In the genomic region with DNA sequence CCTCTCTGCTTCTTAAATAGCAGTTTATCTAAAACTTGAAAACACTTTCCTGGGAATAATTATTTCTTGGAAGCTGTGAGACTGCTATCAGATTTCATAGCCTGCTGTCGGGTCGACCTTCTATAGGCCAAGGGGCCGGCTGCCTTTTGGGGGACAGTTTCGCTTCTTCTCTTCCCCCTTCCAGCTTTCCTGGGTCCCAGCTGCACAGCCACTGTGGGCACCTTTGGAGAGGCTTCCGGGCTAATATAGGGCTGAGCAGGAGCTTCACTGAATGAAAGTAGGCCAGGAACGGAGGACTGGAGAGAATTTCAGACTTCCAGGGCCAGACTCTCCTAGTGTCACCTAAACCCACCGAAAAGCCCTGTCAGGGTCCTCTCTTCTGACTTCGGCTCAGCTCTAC, we compare ENCODE assay signal across 14 cellular contexts.
DNase-seq lines count a peak whose midpoint lies in the region; ATAC-seq and TF ChIP-seq lines count a peak whose summit lies in the region.
"Had no signal": no experiment of that assay in that cellular context is flagged by ENCODE, and none has a peak within 500 bp of the region (broad histone marks: within the 10 kb centered on the region; RNA-seq: fewer than 3 reads in every experiment).

No MANE protein-coding gene starts in this region.

- no peaks in the 10 kb centered on the region for H3K79me2 ChIP-seq in Loucy (ENCODE audit: insufficient read depth, low read length)

- ATAC-seq in right cardiac atrium = no peak

- no peaks in the 10 kb centered on the region for H3K9me3 Mint-ChIP-seq in type B pancreatic cell

- no peaks in the 10 kb centered on the region for H3K27me3 Mint-ChIP-seq in type B pancreatic cell

- H2AFZ ChIP-seq in Loucy (ENCODE audit: low read length) = no peak overlapping the region

- H3K27ac ChIP-seq in BLaER1 = peak overlapping the region; percentile 71
- H3K27ac ChIP-seq in right cardiac atrium (ENCODE audit: low read length) = peak overlapping the region; percentile 78
- H3K27ac ChIP-seq in skeletal muscle tissue (ENCODE audit: low read depth, low read length) = peak overlapping the region; percentile 18

- WGBS in right cardiac atrium = 59% methylated on average over 8 of the region's 8 CpGs

- no peak overlapping the region for H3K4me3 ChIP-seq in BLaER1
- H3K4me3 ChIP-seq in Loucy (ENCODE audit: low read length, poor library complexity, severe bottlenecking) = no peak overlapping the region
- no peak overlapping the region for H3K4me3 ChIP-seq in right cardiac atrium (ENCODE audit: low read length)
- no peak overlapping the region for H3K4me3 ChIP-seq in skeletal muscle tissue (ENCODE audit: low read length in 3 of 3)
- no peak overlapping the region for H3K4me3 ChIP-seq in HAP-1

- H4K20me1 ChIP-seq in BLaER1 (no peaks in the 10 kb centered on the region), Loucy (ENCODE audit: insufficient read depth, low read length, poor library complexity, severe bottlenecking) (no peaks in the 10 kb centered on the region)

- TF ChIP-seq CTCF in Loucy (conservative IDR thresholded peaks at IDR 0.05; ENCODE audit: low read length) (no peak), type B pancreatic cell (conservative IDR thresholded peaks at IDR 0.05) (no peak)

- peak overlapping the region; percentile 74 for H3K4me2 ChIP-seq in BLaER1
- peak overlapping the region; percentile 72 for H3K4me2 ChIP-seq in Loucy (ENCODE audit: low read depth, low read length, poor library complexity, severe bottlenecking)

- no peaks in the 10 kb centered on the region for H3K9me3 ChIP-seq in BLaER1
- H3K9me3 ChIP-seq in Loucy (ENCODE audit: insufficient read depth, low read depth, low read length) = no peaks in the 10 kb centered on the region
- no peaks in the 10 kb centered on the region for H3K9me3 ChIP-seq in right cardiac atrium (ENCODE audit: control insufficient read depth, low read length)
- H3K9me3 ChIP-seq in skeletal muscle tissue (ENCODE audit: control insufficient read depth in 3 of 3, low read length in 3 of 3) = no peaks in the 10 kb centered on the region
- no peaks in the 10 kb centered on the region for H3K9me3 ChIP-seq in HAP-1
- H3K9me3 ChIP-seq: Caco-2 had no signal

- peaks cover 22% of the 10 kb centered on the region for H3K4me1 Mint-ChIP-seq in type B pancreatic cell (ENCODE audit: unreplicated experiment)

- no peak overlapping the region for H3K9ac ChIP-seq in BLaER1
- peak overlapping the region; percentile 69 for H3K9ac ChIP-seq in Loucy (ENCODE audit: low read depth, low read length, poor library complexity, severe bottlenecking)
- no peak overlapping the region for H3K9ac ChIP-seq in skeletal muscle tissue (ENCODE audit: low read depth in 1 of 3, low read length in 3 of 3)

- H3K27me3 ChIP-seq in BLaER1 (no peaks in the 10 kb centered on the region), Loucy (ENCODE audit: insufficient read depth, low read length, poor library complexity, severe bottlenecking) (no peaks in the 10 kb centered on the region), right cardiac atrium (ENCODE audit: control insufficient read depth, insufficient read depth) (no peaks in the 10 kb centered on the region), skeletal muscle tissue (ENCODE audit: control insufficient read depth in 3 of 3, insufficient read depth in 3 of 3, low read length in 3 of 3) (no peaks in the 10 kb centered on the region), HAP-1 (ENCODE audit: low read depth) (no peaks in the 10 kb centered on the region)

- intact Hi-C loops in right cardiac atrium (cut with DNase I) = no loop called here

- H3K27ac Mint-ChIP-seq in type B pancreatic cell = no peak overlapping the region

- in situ Hi-C loops in HAP-1 (cut with MboI; ENCODE audit: low sequenced_read_pairs) = no loop called here

- DNase-seq in right cardiac atrium (no peak), type B pancreatic cell (ENCODE audit: extremely low spot score, unreplicated experiment) (no peak), middle frontal gyrus (ENCODE audit: extremely low spot score, low spot score) (no peak), HAP-1 (ENCODE audit: low spot score in 2 of 2) (no peak)
- DNase-seq: ACHN, Caco-2, GDM1, NCI-H1105 treated with DMSO at 0.1 percent for 48 hours, NCI-H1694 treated with DMSO at 0.1 percent for 48 hours, SIG-M5 had no signal

- no peaks in the 10 kb centered on the region for H3F3A ChIP-seq in Loucy (ENCODE audit: low read depth)

- H3K4me1 ChIP-seq in BLaER1 = peaks cover 39% of the 10 kb centered on the region
- peaks cover 24% of the 10 kb centered on the region for H3K4me1 ChIP-seq in Loucy (ENCODE audit: insufficient read depth, low read length, poor library complexity, severe bottlenecking)
- peaks cover 4% of the 10 kb centered on the region for H3K4me1 ChIP-seq in right cardiac atrium (ENCODE audit: control insufficient read depth, insufficient read depth, low read length)
- H3K4me1 ChIP-seq in skeletal muscle tissue (ENCODE audit: control insufficient read depth in 3 of 3, insufficient read depth in 3 of 3, low read length in 3 of 3) = peaks cover 2 to 6% (median 6%) of the 10 kb centered on the region in 3 donors
- no peaks in the 10 kb centered on the region for H3K4me1 ChIP-seq in HAP-1
- H3K4me1 ChIP-seq: Caco-2 had no signal

- H3K9me2 ChIP-seq in Loucy (replicated peaks; ENCODE audit: low read depth, low read length) = no peaks in the 10 kb centered on the region

- no peaks in the 10 kb centered on the region for H3K36me3 Mint-ChIP-seq in type B pancreatic cell
- H3K36me3 Mint-ChIP-seq: CD4-positive, CD25-positive, alpha-beta regulatory T cell had no signal

- no peaks in the 10 kb centered on the region for H3K36me3 ChIP-seq in BLaER1
- H3K36me3 ChIP-seq in Loucy (ENCODE audit: insufficient read depth, low read length) = no peaks in the 10 kb centered on the region
- no peaks in the 10 kb centered on the region for H3K36me3 ChIP-seq in skeletal muscle tissue (ENCODE audit: control insufficient read depth in 3 of 3, insufficient read depth in 3 of 3, low read length in 3 of 3)
- H3K36me3 ChIP-seq in HAP-1 (replicated peaks) = no peaks in the 10 kb centered on the region

- H3K4me3 Mint-ChIP-seq in type B pancreatic cell = no peak overlapping the region

Comparison
In these comparisons a context has a peak if more than half of its experiments do, and no peak if none do; other contexts are left out.
1. H3K27ac ChIP-seq: peak in every context shown above with its lines; median percentile 78 in right cardiac atrium; 71 in BLaER1; 18 in skeletal muscle tissue.